Comparison of ENCODE assay signal across 14 cellular contexts in the genomic region with DNA sequence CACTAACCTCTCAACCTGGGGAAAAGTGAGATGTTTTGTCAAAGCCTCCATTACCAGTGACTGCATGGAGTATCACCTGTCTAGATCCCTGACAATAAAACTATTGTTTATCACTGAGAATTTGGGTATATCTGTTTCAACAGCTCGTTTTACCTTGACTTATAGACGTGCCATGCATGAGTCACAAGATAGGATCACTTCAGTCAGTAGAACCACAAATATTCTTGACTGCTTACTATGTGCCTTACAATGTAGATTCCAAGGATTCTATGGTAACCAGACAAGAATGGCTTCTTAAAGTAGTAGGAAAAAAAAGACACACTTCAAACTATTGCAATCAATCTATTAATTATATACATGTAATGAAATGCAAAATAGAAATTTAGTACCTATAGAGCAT. TPM values are rescaled to one million over a fixed set of nuclear protein-coding genes. Genes with fewer than 3 reads are reported as not detected.
"Had no signal": no experiment of that assay in that cellular context is flagged by ENCODE, and none has a peak within 500 bp of the region (broad histone marks: within the 10 kb centered on the region; RNA-seq: fewer than 3 reads in every experiment).

No MANE protein-coding gene starts in this region.

- H3K27me3 ChIP-seq: left lung, uterus had no signal

- H3K9me3 Mint-ChIP-seq: activated CD4-positive, alpha-beta T cell treated with anti-CD3 and anti-CD28 coated beads, Interleukin-2, amount 10 ng/mL, durations not matched to agents 7 days and 5 days; activated naive CD8-positive, alpha-beta T cell treated with anti-CD3 and anti-CD28 coated beads for 36 hours; memory B cell had no signal

- H3K36me3 Mint-ChIP-seq: activated naive CD8-positive, alpha-beta T cell treated with anti-CD3 and anti-CD28 coated beads for 36 hours; memory B cell; naive thymus-derived CD8-positive, alpha-beta T cell; stimulated activated effector memory CD8-positive, alpha-beta T cell treated with anti-CD3 and anti-CD28 coated beads, Interleukin-12 subunit alpha, Interleukin-12 subunit beta, amount 100 ng/mL, for 72 hours had no signal

- DNase-seq: activated CD4-positive, alpha-beta T cell treated with anti-CD3 and anti-CD28 coated beads, Interleukin-2, amount 10 ng/mL, durations not matched to agents 7 days and 5 days; activated CD8-positive, alpha-beta memory T cell treated with anti-CD3 and anti-CD28 coated beads, Interleukin-2, amount 50 U/mL, for 48 hours; activated gamma-delta T cell treated with Interleukin-2 at 50 U/mL for 16 hours; activated naive CD8-positive, alpha-beta T cell treated with anti-CD3 and anti-CD28 coated beads for 36 hours; amygdala; glutamatergic neuron; left lung; naive thymus-derived CD8-positive, alpha-beta T cell; uterus had no signal

- H3K4me1 ChIP-seq: left lung, parathyroid adenoma, uterus had no signal

- H3K4me1 Mint-ChIP-seq: activated CD4-positive, alpha-beta T cell treated with anti-CD3 and anti-CD28 coated beads, Interleukin-2, amount 10 ng/mL, durations not matched to agents 7 days and 5 days; activated naive CD8-positive, alpha-beta T cell treated with anti-CD3 and anti-CD28 coated beads for 36 hours; memory B cell; naive thymus-derived CD8-positive, alpha-beta T cell; stimulated activated effector memory CD8-positive, alpha-beta T cell treated with anti-CD3 and anti-CD28 coated beads, Interleukin-12 subunit alpha, Interleukin-12 subunit beta, amount 100 ng/mL, for 72 hours had no signal

- H3K27ac Mint-ChIP-seq: activated CD4-positive, alpha-beta T cell treated with anti-CD3 and anti-CD28 coated beads, Interleukin-2, amount 10 ng/mL, durations not matched to agents 7 days and 5 days; activated naive CD8-positive, alpha-beta T cell treated with anti-CD3 and anti-CD28 coated beads for 36 hours; memory B cell; naive thymus-derived CD8-positive, alpha-beta T cell; stimulated activated effector memory CD8-positive, alpha-beta T cell treated with anti-CD3 and anti-CD28 coated beads, Interleukin-12 subunit alpha, Interleukin-12 subunit beta, amount 100 ng/mL, for 72 hours had no signal

- H3K27me3 Mint-ChIP-seq: activated CD4-positive, alpha-beta T cell treated with anti-CD3 and anti-CD28 coated beads, Interleukin-2, amount 10 ng/mL, durations not matched to agents 7 days and 5 days; activated naive CD8-positive, alpha-beta T cell treated with anti-CD3 and anti-CD28 coated beads for 36 hours; naive thymus-derived CD8-positive, alpha-beta T cell had no signal

- ATAC-seq: esophagus mucosa; left lung; naive thymus-derived CD8-positive, alpha-beta T cell; stimulated activated effector memory CD8-positive, alpha-beta T cell treated with anti-CD3 and anti-CD28 coated beads, Interleukin-12 subunit alpha, Interleukin-12 subunit beta, amount 100 ng/mL, for 72 hours had no signal

- H3K9me3 ChIP-seq: left lung, uterus had no signal

- H3K4me3 ChIP-seq: left lung, uterus had no signal

- H3K4me3 Mint-ChIP-seq: activated CD4-positive, alpha-beta T cell treated with anti-CD3 and anti-CD28 coated beads, Interleukin-2, amount 10 ng/mL, durations not matched to agents 7 days and 5 days; activated naive CD8-positive, alpha-beta T cell treated with anti-CD3 and anti-CD28 coated beads for 36 hours; memory B cell; naive thymus-derived CD8-positive, alpha-beta T cell; stimulated activated effector memory CD8-positive, alpha-beta T cell treated with anti-CD3 and anti-CD28 coated beads, Interleukin-12 subunit alpha, Interleukin-12 subunit beta, amount 100 ng/mL, for 72 hours had no signal

- H3K27ac ChIP-seq: left lung, parathyroid adenoma, uterus had no signal

- H3K36me3 ChIP-seq: left lung, uterus had no signal

RNA-seq across cellular contexts. Expression of gene GRM7, which starts 55.7 kb away (rescaled TPM):
- total RNA-seq: activated CD4-positive, alpha-beta T cell treated with anti-CD3 and anti-CD28 coated beads, Interleukin-2, amount 10 ng/mL, durations not matched to agents 7 days and 5 days; activated naive CD8-positive, alpha-beta T cell treated with anti-CD3 and anti-CD28 coated beads for 36 hours; chondrocyte; esophagus mucosa; naive thymus-derived CD8-positive, alpha-beta T cell had no signal
- polyA plus RNA-seq: naive thymus-derived CD8-positive, alpha-beta T cell had no signal
